In genomic region chr18:78974115-78974740, GRCh38 we compare ENCODE assay signal across 12 cellular contexts. TPM values are rescaled to one million over a fixed set of nuclear protein-coding genes. Genes with fewer than 3 reads are reported as not detected.
DNase-seq lines count a peak whose midpoint lies in the region; ATAC-seq and TF ChIP-seq lines count a peak whose summit lies in the region.
"Had no signal": no experiment of that assay in that cellular context is flagged by ENCODE, and none has a peak within 500 bp of the region (broad histone marks: within the 10 kb centered on the region; RNA-seq: fewer than 3 reads in every experiment).

No MANE protein-coding gene starts in this region.

- no peak overlapping the region for H3K27ac Mint-ChIP-seq in activated naive CD8-positive, alpha-beta T cell treated with anti-CD3 and anti-CD28 coated beads, Interleukin-2, amount 10 ng/mL, durations not matched to agents 7 days and 5 days
- no peak overlapping the region for H3K27ac Mint-ChIP-seq in activated naive CD8-positive, alpha-beta T cell treated with anti-CD3 and anti-CD28 coated beads for 36 hours
- no peak overlapping the region for H3K27ac Mint-ChIP-seq in WTC11
- no peak overlapping the region for H3K27ac Mint-ChIP-seq in stimulated activated effector memory CD8-positive, alpha-beta T cell treated with anti-CD3 and anti-CD28 coated beads, Interleukin-12 subunit alpha, Interleukin-12 subunit beta, amount 100 ng/mL, for 72 hours

- no peak for TF ChIP-seq CTCF in WTC11 (IDR thresholded peaks at IDR 0.05)
- TF ChIP-seq CTCF in sigmoid colon (IDR thresholded peaks at IDR 0.05): no peak

- peaks cover 5% of the 10 kb centered on the region for H3K36me3 Mint-ChIP-seq in activated naive CD8-positive, alpha-beta T cell treated with anti-CD3 and anti-CD28 coated beads, Interleukin-2, amount 10 ng/mL, durations not matched to agents 7 days and 5 days
- no peaks in the 10 kb centered on the region for H3K36me3 Mint-ChIP-seq in activated naive CD8-positive, alpha-beta T cell treated with anti-CD3 and anti-CD28 coated beads for 36 hours
- H3K36me3 Mint-ChIP-seq in WTC11: peaks cover 2% of the 10 kb centered on the region; the same call in 1 of the 2 replicates
- peaks cover 6% of the 10 kb centered on the region for H3K36me3 Mint-ChIP-seq in stimulated activated effector memory CD8-positive, alpha-beta T cell treated with anti-CD3 and anti-CD28 coated beads, Interleukin-12 subunit alpha, Interleukin-12 subunit beta, amount 100 ng/mL, for 72 hours

- no peak overlapping the region for H3K4me3 ChIP-seq in sigmoid colon

- TF ChIP-seq EP300 in sigmoid colon (IDR thresholded peaks at IDR 0.05): no peak

- CTCF ChIA-PET in WTC11 (lab: Charles Lee): interaction anchor here (0.6 to 1.4 kb wide), 2 partner anchors 10 to 545 kb away, joined by 3 to 10 read pairs; no protein-coding TSS in a partner anchor

- no peaks in the 10 kb centered on the region for H3K9me3 ChIP-seq in sigmoid colon

- no peak for ATAC-seq in activated naive CD8-positive, alpha-beta T cell treated with anti-CD3 and anti-CD28 coated beads, Interleukin-2, amount 10 ng/mL, durations not matched to agents 7 days and 5 days (ENCODE audit: low read depth)
- no peak; the same call in 1 of the 2 replicates for ATAC-seq in WTC11
- no peak for ATAC-seq in stimulated activated effector memory CD8-positive, alpha-beta T cell treated with anti-CD3 and anti-CD28 coated beads, Interleukin-12 subunit alpha, Interleukin-12 subunit beta, amount 100 ng/mL, for 72 hours

- no peak for TF ChIP-seq POLR2A in sigmoid colon (IDR thresholded peaks at IDR 0.05)

- WGBS in sigmoid colon, 2 donors: 3 to 18% methylated on average over 75 of the region's 75 CpGs

- H3K27ac ChIP-seq in sigmoid colon: no peak overlapping the region

- peaks cover 49 to 93% (median 83%) of the 10 kb centered on the region in 3 donors for H3K27me3 ChIP-seq in sigmoid colon

- peaks cover 0 to 28% (median 27%) of the 10 kb centered on the region in 4 donors for H3K4me1 ChIP-seq in sigmoid colon

- no peaks in the 10 kb centered on the region for H3K36me3 ChIP-seq in sigmoid colon

- DNase-seq in activated naive CD8-positive, alpha-beta T cell treated with anti-CD3 and anti-CD28 coated beads, Interleukin-2, amount 10 ng/mL, durations not matched to agents 7 days and 5 days: peak; percentile 40
- no peak for DNase-seq in activated naive CD8-positive, alpha-beta T cell treated with anti-CD3 and anti-CD28 coated beads for 36 hours
- DNase-seq in WTC11 (ENCODE audit: low spot score) (peak; percentile 58), iPS-NIHi7 (ENCODE audit: extremely low spot score) (peak; percentile 61), sigmoid colon (no peak), middle frontal gyrus (ENCODE audit: extremely low spot score, low spot score) (no peak), epidermal melanocyte (ENCODE audit: insufficient read length, low spot score) (no peak)
- DNase-seq in stimulated activated effector memory CD8-positive, alpha-beta T cell treated with anti-CD3 and anti-CD28 coated beads, Interleukin-12 subunit alpha, Interleukin-12 subunit beta, amount 100 ng/mL, for 72 hours (ENCODE audit: low spot score in 2 of 2): no peak
- DNase-seq: activated CD4-positive, alpha-beta T cell treated with anti-CD3 and anti-CD28 coated beads for 4 hours had no signal

- H3K4me1 Mint-ChIP-seq in activated naive CD8-positive, alpha-beta T cell treated with anti-CD3 and anti-CD28 coated beads, Interleukin-2, amount 10 ng/mL, durations not matched to agents 7 days and 5 days: peaks cover 7% of the 10 kb centered on the region
- H3K4me1 Mint-ChIP-seq in activated naive CD8-positive, alpha-beta T cell treated with anti-CD3 and anti-CD28 coated beads for 36 hours: peaks cover 13% of the 10 kb centered on the region
- peaks cover 42% of the 10 kb centered on the region for H3K4me1 Mint-ChIP-seq in WTC11
- H3K4me1 Mint-ChIP-seq in stimulated activated effector memory CD8-positive, alpha-beta T cell treated with anti-CD3 and anti-CD28 coated beads, Interleukin-12 subunit alpha, Interleukin-12 subunit beta, amount 100 ng/mL, for 72 hours: peaks cover 9% of the 10 kb centered on the region

- H3K9me3 Mint-ChIP-seq in activated naive CD8-positive, alpha-beta T cell treated with anti-CD3 and anti-CD28 coated beads, Interleukin-2, amount 10 ng/mL, durations not matched to agents 7 days and 5 days: no peaks in the 10 kb centered on the region
- H3K9me3 Mint-ChIP-seq in activated naive CD8-positive, alpha-beta T cell treated with anti-CD3 and anti-CD28 coated beads for 36 hours: no peaks in the 10 kb centered on the region
- peaks cover 4% of the 10 kb centered on the region; the same call in 1 of the 2 replicates for H3K9me3 Mint-ChIP-seq in WTC11
- no peaks in the 10 kb centered on the region for H3K9me3 Mint-ChIP-seq in stimulated activated effector memory CD8-positive, alpha-beta T cell treated with anti-CD3 and anti-CD28 coated beads, Interleukin-12 subunit alpha, Interleukin-12 subunit beta, amount 100 ng/mL, for 72 hours

- H3K4me3 Mint-ChIP-seq in activated naive CD8-positive, alpha-beta T cell treated with anti-CD3 and anti-CD28 coated beads, Interleukin-2, amount 10 ng/mL, durations not matched to agents 7 days and 5 days: no peak overlapping the region
- no peak overlapping the region for H3K4me3 Mint-ChIP-seq in activated naive CD8-positive, alpha-beta T cell treated with anti-CD3 and anti-CD28 coated beads for 36 hours
- peak overlapping the region; percentile 47 for H3K4me3 Mint-ChIP-seq in WTC11
- peak overlapping the region; percentile 10 for H3K4me3 Mint-ChIP-seq in stimulated activated effector memory CD8-positive, alpha-beta T cell treated with anti-CD3 and anti-CD28 coated beads, Interleukin-12 subunit alpha, Interleukin-12 subunit beta, amount 100 ng/mL, for 72 hours

- intact Hi-C loops in sigmoid colon (cut with DNase I): no loop called here

- peaks cover 62% of the 10 kb centered on the region for H3K27me3 Mint-ChIP-seq in activated naive CD8-positive, alpha-beta T cell treated with anti-CD3 and anti-CD28 coated beads, Interleukin-2, amount 10 ng/mL, durations not matched to agents 7 days and 5 days
- peaks cover 80% of the 10 kb centered on the region for H3K27me3 Mint-ChIP-seq in activated naive CD8-positive, alpha-beta T cell treated with anti-CD3 and anti-CD28 coated beads for 36 hours
- H3K27me3 Mint-ChIP-seq in WTC11 (ENCODE audit: low read depth): peaks cover 89% of the 10 kb centered on the region

- POLR2A ChIA-PET in activated naive CD8-positive, alpha-beta T cell treated with anti-CD3 and anti-CD28 coated beads, Interleukin-2, amount 10 ng/mL, durations not matched to agents 7 days and 5 days (lab: Charles Lee): no interaction called here
- POLR2A ChIA-PET in WTC11 (lab: Charles Lee): no interaction called here

TF ChIP-seq in WTC11, 78 proteins besides CTCF, POLR2A, EP300 and RAD21:
- TF ChIP-seq, protein P1, sequence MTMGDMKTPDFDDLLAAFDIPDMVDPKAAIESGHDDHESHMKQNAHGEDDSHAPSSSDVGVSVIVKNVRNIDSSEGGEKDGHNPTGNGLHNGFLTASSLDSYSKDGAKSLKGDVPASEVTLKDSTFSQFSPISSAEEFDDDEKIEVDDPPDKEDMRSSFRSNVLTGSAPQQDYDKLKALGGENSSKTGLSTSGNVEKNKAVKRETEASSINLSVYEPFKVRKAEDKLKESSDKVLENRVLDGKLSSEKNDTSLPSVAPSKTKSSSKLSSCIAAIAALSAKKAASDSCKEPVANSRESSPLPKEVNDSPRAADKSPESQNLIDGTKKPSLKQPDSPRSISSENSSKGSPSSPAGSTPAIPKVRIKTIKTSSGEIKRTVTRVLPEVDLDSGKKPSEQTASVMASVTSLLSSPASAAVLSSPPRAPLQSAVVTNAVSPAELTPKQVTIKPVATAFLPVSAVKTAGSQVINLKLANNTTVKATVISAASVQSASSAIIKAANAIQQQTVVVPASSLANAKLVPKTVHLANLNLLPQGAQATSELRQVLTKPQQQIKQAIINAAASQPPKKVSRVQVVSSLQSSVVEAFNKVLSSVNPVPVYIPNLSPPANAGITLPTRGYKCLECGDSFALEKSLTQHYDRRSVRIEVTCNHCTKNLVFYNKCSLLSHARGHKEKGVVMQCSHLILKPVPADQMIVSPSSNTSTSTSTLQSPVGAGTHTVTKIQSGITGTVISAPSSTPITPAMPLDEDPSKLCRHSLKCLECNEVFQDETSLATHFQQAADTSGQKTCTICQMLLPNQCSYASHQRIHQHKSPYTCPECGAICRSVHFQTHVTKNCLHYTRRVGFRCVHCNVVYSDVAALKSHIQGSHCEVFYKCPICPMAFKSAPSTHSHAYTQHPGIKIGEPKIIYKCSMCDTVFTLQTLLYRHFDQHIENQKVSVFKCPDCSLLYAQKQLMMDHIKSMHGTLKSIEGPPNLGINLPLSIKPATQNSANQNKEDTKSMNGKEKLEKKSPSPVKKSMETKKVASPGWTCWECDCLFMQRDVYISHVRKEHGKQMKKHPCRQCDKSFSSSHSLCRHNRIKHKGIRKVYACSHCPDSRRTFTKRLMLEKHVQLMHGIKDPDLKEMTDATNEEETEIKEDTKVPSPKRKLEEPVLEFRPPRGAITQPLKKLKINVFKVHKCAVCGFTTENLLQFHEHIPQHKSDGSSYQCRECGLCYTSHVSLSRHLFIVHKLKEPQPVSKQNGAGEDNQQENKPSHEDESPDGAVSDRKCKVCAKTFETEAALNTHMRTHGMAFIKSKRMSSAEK (CRISPR knock-in tag; IDR thresholded peaks at IDR 0.05; ENCODE audit: borderline replicate concordance): no peak
- TF ChIP-seq E2F5 (CRISPR knock-in tag; IDR thresholded peaks at IDR 0.05): 0 out of 2 replicates have a peak, but pooled peaks have one; percentile 17

RNA-seq across cellular contexts. Expression of gene SALL3, which starts 5.4 kb away (rescaled TPM):
- total RNA-seq in activated naive CD8-positive, alpha-beta T cell treated with anti-CD3 and anti-CD28 coated beads, Interleukin-2, amount 10 ng/mL, durations not matched to agents 7 days and 5 days: not detected
- total RNA-seq in activated naive CD8-positive, alpha-beta T cell treated with anti-CD3 and anti-CD28 coated beads for 36 hours: not detected
- total RNA-seq in WTC11 (2021) (81.3 to 87.0 TPM (median 83.8 TPM) in 3 replicates), sigmoid colon (not detected)
- polyA plus RNA-seq in sigmoid colon: not detected
- total RNA-seq: myocyte, OCI-LY7 had no signal
- polyA plus RNA-seq: esophagus had no signal

Comparison
In these comparisons a context has a peak if more than half of its experiments do, and no peak if none do; other contexts are left out.
1. DNase-seq: peak in activated naive CD8-positive, alpha-beta T cell treated with anti-CD3 and anti-CD28 coated beads, Interleukin-2, amount 10 ng/mL, durations not matched to agents 7 days and 5 days (single experiment), WTC11 (single experiment) and iPS-NIHi7 (single experiment); none in activated naive CD8-positive, alpha-beta T cell treated with anti-CD3 and anti-CD28 coated beads for 36 hours (single experiment), stimulated activated effector memory CD8-positive, alpha-beta T cell treated with anti-CD3 and anti-CD28 coated beads, Interleukin-12 subunit alpha, Interleukin-12 subunit beta, amount 100 ng/mL, for 72 hours (0 of 2), sigmoid colon (single experiment), middle frontal gyrus (single experiment) and epidermal melanocyte (single experiment).
2. H3K4me3 Mint-ChIP-seq: peak in WTC11 (single experiment) and stimulated activated effector memory CD8-positive, alpha-beta T cell treated with anti-CD3 and anti-CD28 coated beads, Interleukin-12 subunit alpha, Interleukin-12 subunit beta, amount 100 ng/mL, for 72 hours (single experiment); none in activated naive CD8-positive, alpha-beta T cell treated with anti-CD3 and anti-CD28 coated beads, Interleukin-2, amount 10 ng/mL, durations not matched to agents 7 days and 5 days (single experiment) and activated naive CD8-positive, alpha-beta T cell treated with anti-CD3 and anti-CD28 coated beads for 36 hours (single experiment).
3. RNA of gene SALL3, which starts 5.4 kb away (total RNA-seq): 81.3 to 87.0 TPM in WTC11; not detected in activated naive CD8-positive, alpha-beta T cell treated with anti-CD3 and anti-CD28 coated beads, Interleukin-2, amount 10 ng/mL, durations not matched to agents 7 days and 5 days, not detected in activated naive CD8-positive, alpha-beta T cell treated with anti-CD3 and anti-CD28 coated beads for 36 hours and not detected in sigmoid colon; every median in the first group is over 10 times any median in the second.